In the genomic region with DNA sequence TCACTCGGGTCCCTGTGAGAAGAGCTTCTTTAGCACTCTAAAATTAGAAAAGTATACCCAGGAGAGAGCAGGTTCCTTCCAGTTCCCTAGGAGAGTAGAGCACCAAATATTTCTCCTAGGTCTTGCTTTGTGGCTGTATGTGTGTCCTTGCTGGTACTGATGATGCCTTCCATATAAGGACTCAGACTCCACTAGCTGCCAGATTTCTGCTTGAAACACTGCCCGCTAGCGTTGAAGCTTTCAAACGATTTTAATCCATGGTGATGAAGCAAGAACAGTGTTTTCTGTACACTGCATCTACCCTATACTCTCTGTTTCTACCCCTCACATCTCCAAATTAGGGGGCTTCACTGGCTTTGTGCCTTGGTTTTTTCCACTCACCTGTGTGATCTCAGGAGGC, we compare ENCODE assay signal across 9 cellular contexts. TPM values are rescaled to one million over a fixed set of nuclear protein-coding genes. Genes with fewer than 3 reads are reported as not detected.
DNase-seq lines count a peak whose midpoint lies in the region; ATAC-seq and TF ChIP-seq lines count a peak whose summit lies in the region.
"Had no signal": no experiment of that assay in that cellular context is flagged by ENCODE, and none has a peak within 500 bp of the region (broad histone marks: within the 10 kb centered on the region; RNA-seq: fewer than 3 reads in every experiment).

No MANE protein-coding gene starts in this region.

- no peaks in the 10 kb centered on the region for H3K9me3 Mint-ChIP-seq in endothelial cell (ENCODE audit: unreplicated experiment)
- H3K9me3 Mint-ChIP-seq in stimulated activated naive B cell treated with anti-CD40 and anti-IgM and Interleukin-4, amounts not matched to agents 10 μg/mL and 1 μg/mL and 100 μg/mL, for 72 hours, result no peaks in the 10 kb centered on the region

- peak; percentile 36 for ATAC-seq in HG02870 (IDR thresholded peaks at IDR 0.05; ENCODE audit: unreplicated experiment)
- ATAC-seq in psoas muscle, result peak; percentile 14 to 51 (median 50)
- ATAC-seq in stimulated activated naive B cell treated with anti-CD40 and anti-IgM and Interleukin-4, amounts not matched to agents 10 μg/mL and 1 μg/mL and 100 μg/mL, for 72 hours (replicated peaks), result no peak
- ATAC-seq: HCT116 had no signal

- H3K36me3 Mint-ChIP-seq in endothelial cell (ENCODE audit: low read depth, unreplicated experiment), result no peaks in the 10 kb centered on the region
- H3K36me3 Mint-ChIP-seq in stimulated activated naive B cell treated with anti-CD40 and anti-IgM and Interleukin-4, amounts not matched to agents 10 μg/mL and 1 μg/mL and 100 μg/mL, for 72 hours, result peaks cover under 1 to 3% of the 10 kb centered on the region in 2 donors

- H3K4me3 Mint-ChIP-seq in endothelial cell (ENCODE audit: unreplicated experiment), result no peak overlapping the region
- H3K4me3 Mint-ChIP-seq in stimulated activated naive B cell treated with anti-CD40 and anti-IgM and Interleukin-4, amounts not matched to agents 10 μg/mL and 1 μg/mL and 100 μg/mL, for 72 hours, result no peak overlapping the region

- peaks cover 15% of the 10 kb centered on the region for H3K4me1 Mint-ChIP-seq in endothelial cell (ENCODE audit: unreplicated experiment)
- peaks cover 7 to 19% of the 10 kb centered on the region in 2 donors for H3K4me1 Mint-ChIP-seq in stimulated activated naive B cell treated with anti-CD40 and anti-IgM and Interleukin-4, amounts not matched to agents 10 μg/mL and 1 μg/mL and 100 μg/mL, for 72 hours

- H3K27ac Mint-ChIP-seq in endothelial cell (ENCODE audit: unreplicated experiment), result peak overlapping the region; percentile 77
- no peak overlapping the region for H3K27ac Mint-ChIP-seq in stimulated activated naive B cell treated with anti-CD40 and anti-IgM and Interleukin-4, amounts not matched to agents 10 μg/mL and 1 μg/mL and 100 μg/mL, for 72 hours

- no peak for TF ChIP-seq CTCF in GM06990 (IDR thresholded peaks at IDR 0.05; ENCODE audit: insufficient read depth, low read length, poor library complexity, severe bottlenecking)
- TF ChIP-seq CTCF in endothelial cell (IDR thresholded peaks at IDR 0.05; ENCODE audit: unreplicated experiment), result no peak
- peak; percentile 37 for TF ChIP-seq CTCF in psoas muscle (IDR thresholded peaks at IDR 0.05)

- H3K36me3 ChIP-seq in GM06990 (ENCODE audit: control insufficient read depth, insufficient read depth, low read length) (no peaks in the 10 kb centered on the region), psoas muscle (ENCODE audit: insufficient read depth in 1 of 2, low read depth in 1 of 2) (no peaks in the 10 kb centered on the region)

- peaks cover 2% of the 10 kb centered on the region for H3K27me3 Mint-ChIP-seq in endothelial cell (ENCODE audit: unreplicated experiment)
- peaks cover 0 to 10% of the 10 kb centered on the region in 2 donors for H3K27me3 Mint-ChIP-seq in stimulated activated naive B cell treated with anti-CD40 and anti-IgM and Interleukin-4, amounts not matched to agents 10 μg/mL and 1 μg/mL and 100 μg/mL, for 72 hours

- peaks cover 22% of the 10 kb centered on the region for H3K4me1 ChIP-seq in psoas muscle

- H3K9me3 ChIP-seq in psoas muscle, result no peaks in the 10 kb centered on the region

- H3K4me3 ChIP-seq in GM06990 (replicated peaks; ENCODE audit: low read depth, low read length) (no peak overlapping the region), psoas muscle (peak overlapping the region; percentile 26)

- WGBS in psoas muscle, 3 donors, result 9 to 15% (median 14%) methylated on average over 4 of the region's 4 CpGs

- H3K27ac ChIP-seq in psoas muscle, result peak overlapping the region; percentile 63

- peak; percentile 20 for DNase-seq in GM06990 (ENCODE audit: extremely low read depth, insufficient read length)
- peak; percentile 77 for DNase-seq in NCI-H774 (lab: John Stamatoyannopoulos, UW)
- DNase-seq in endothelial cell (ENCODE audit: low spot score), result no peak
- no peak for DNase-seq in psoas muscle
- DNase-seq in mucosa of gallbladder (ENCODE audit: low spot score), result no peak
- DNase-seq in stimulated activated naive B cell treated with anti-CD40 and anti-IgM and Interleukin-4, amounts not matched to agents 10 μg/mL and 1 μg/mL and 100 μg/mL, for 72 hours, result no peak
- no peak for DNase-seq in activated CD8-positive, alpha-beta memory T cell treated with anti-CD3 and anti-CD28 coated beads, Interleukin-2, amount 50 U/mL, for 48 hours

- intact Hi-C loops in psoas muscle (cut with DNase I), result loop anchor here in 1 of 2 donors (10.0 kb wide), 1 partner anchor 653 kb away; the partner anchor contains the start of gene NIPSNAP3A

- H3K27me3 ChIP-seq in GM06990 (replicated peaks; ENCODE audit: control insufficient read depth, insufficient read depth, low read length), result no peaks in the 10 kb centered on the region
- H3K27me3 ChIP-seq in psoas muscle (ENCODE audit: insufficient read depth in 3 of 3, low read length in 2 of 3), result no peaks in the 10 kb centered on the region

RNA-seq across cellular contexts. Expression of gene SMC2, which starts 2.4 kb away (rescaled TPM):
- total RNA-seq in endothelial cell (ENCODE audit: unreplicated experiment) (19.7 TPM), psoas muscle (1 to 10 TPM; 3.1 to 6.3 (median 3.2) TPM), mucosa of gallbladder (7.1 TPM)
- 1 to 10 TPM; 1.6 to 6.1 (median 2.6) TPM for polyA plus RNA-seq in psoas muscle

Comparison
In these comparisons a context has a peak if more than half of its experiments do, and no peak if none do; other contexts are left out.
1. DNase-seq: peak in GM06990 (single experiment) and NCI-H774 (single experiment); none in endothelial cell (single experiment), psoas muscle (0 of 2), mucosa of gallbladder (single experiment), stimulated activated naive B cell treated with anti-CD40 and anti-IgM and Interleukin-4, amounts not matched to agents 10 μg/mL and 1 μg/mL and 100 μg/mL, for 72 hours (single experiment) and activated CD8-positive, alpha-beta memory T cell treated with anti-CD3 and anti-CD28 coated beads, Interleukin-2, amount 50 U/mL, for 48 hours (single experiment).
2. ATAC-seq: peak in HG02870 (single experiment) and psoas muscle (4 of 4); none in stimulated activated naive B cell treated with anti-CD40 and anti-IgM and Interleukin-4, amounts not matched to agents 10 μg/mL and 1 μg/mL and 100 μg/mL, for 72 hours (0 of 2).